ENCODE assay signal across 17 cellular contexts in the genomic region with DNA sequence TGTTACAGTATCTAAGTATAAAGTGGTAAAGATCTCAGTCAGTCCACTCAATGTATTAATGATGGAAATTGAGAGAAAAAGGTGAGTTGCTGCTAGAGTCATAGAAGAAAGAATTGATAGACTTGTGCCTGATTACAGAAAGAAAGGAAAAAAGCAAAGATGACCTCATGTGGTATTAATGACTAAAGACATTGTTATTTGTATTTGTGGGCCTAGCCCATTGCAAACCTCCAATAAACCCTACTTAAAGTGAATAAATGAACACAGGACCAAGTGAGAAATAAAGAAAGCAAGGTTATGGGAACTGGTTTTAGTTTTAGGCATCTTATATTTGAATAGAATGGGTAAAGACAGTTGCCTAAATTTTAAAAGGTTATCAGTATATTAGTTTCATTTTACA.
A peak's percentile ranks its signal among the peaks of the same experiment; 100 is the strongest.
DNase-seq lines count a peak whose midpoint lies in the region; FAIRE-seq and TF ChIP-seq lines count a peak whose summit lies in the region.
"Had no signal": no experiment of that assay in that cellular context is flagged by ENCODE, and none has a peak within 500 bp of the region (broad histone marks: within the 10 kb centered on the region; RNA-seq: fewer than 3 reads in every experiment).

No MANE protein-coding gene starts in this region.

- DNase-seq in ELR (ENCODE audit: low read depth) = peak; percentile 70
- peak; percentile 7 for DNase-seq in NCI-H226
- DNase-seq in bronchial epithelial cell (ENCODE audit: low read depth) = peak; percentile 68
- peak; percentile 36 for DNase-seq in iris pigment epithelial cell (ENCODE audit: low read depth)
- DNase-seq in NCI-H1092 treated with DMSO at 0.1 percent for 48 hours (lab: John Stamatoyannopoulos, UW) = no peak
- DNase-seq in SJCRH30 = no peak
- no peak for DNase-seq in posterior vena cava (ENCODE audit: low spot score)
- DNase-seq in stimulated activated CD4-positive, alpha-beta T cell treated with anti-CD3 and anti-CD28 coated beads, Interleukin-2, amount 100 ng/mL, for 24 hours = no peak
- DNase-seq: DMS79 treated with DMSO at 0.1 percent for 48 hours, GF-D8, Karpas-422, NCI-H1417, NCI-H2029, NCI-H2171 treated with DMSO at 0.1 percent for 48 hours, NCI-H510A treated with DMSO at 0.1 percent for 48 hours had no signal

- H3K4me3 ChIP-seq in bronchial epithelial cell (ENCODE audit: low read depth, low read length) (no peak overlapping the region), SJCRH30 (no peak overlapping the region)
- H3K4me3 ChIP-seq: A549 had no signal

- no peak overlapping the region for H3K27ac ChIP-seq in SJCRH30
- H3K27ac ChIP-seq: A549 had no signal

- H3K4me1 ChIP-seq in SJCRH30 = peaks cover 2% of the 10 kb centered on the region
- H3K4me1 ChIP-seq: A549 had no signal

- no peak for TF ChIP-seq CTCF in bronchial epithelial cell (IDR thresholded peaks at IDR 0.05; ENCODE audit: insufficient read depth, low read length, severe bottlenecking)

- FAIRE-seq in bronchial epithelial cell (lab: Jason Lieb, UNC) = no peak
- FAIRE-seq: A549, H1 had no signal

- intact Hi-C loops in posterior vena cava (cut with DNase I) = no loop called here

- H3K9me3 ChIP-seq in SJCRH30 (replicated peaks) = no peaks in the 10 kb centered on the region
- H3K9me3 ChIP-seq: A549 had no signal

- H3K27me3 ChIP-seq in bronchial epithelial cell (ENCODE audit: control insufficient read depth, insufficient read depth, low read length) (no peaks in the 10 kb centered on the region), SJCRH30 (no peaks in the 10 kb centered on the region)

- no peaks in the 10 kb centered on the region for H3K36me3 ChIP-seq in bronchial epithelial cell (ENCODE audit: control insufficient read depth, insufficient read depth, low read length)
- no peaks in the 10 kb centered on the region for H3K36me3 ChIP-seq in SJCRH30

Comparison
In these comparisons a context has a peak if more than half of its experiments do, and no peak if none do; other contexts are left out.
1. DNase-seq: peak in ELR (single experiment), NCI-H226 (single experiment), bronchial epithelial cell (single experiment) and iris pigment epithelial cell (single experiment); none in NCI-H1092 treated with DMSO at 0.1 percent for 48 hours (single experiment), SJCRH30 (0 of 2), posterior vena cava (single experiment) and stimulated activated CD4-positive, alpha-beta T cell treated with anti-CD3 and anti-CD28 coated beads, Interleukin-2, amount 100 ng/mL, for 24 hours (0 of 2).